ENCODE assay signal across 1 cellular context in the genomic region with DNA sequence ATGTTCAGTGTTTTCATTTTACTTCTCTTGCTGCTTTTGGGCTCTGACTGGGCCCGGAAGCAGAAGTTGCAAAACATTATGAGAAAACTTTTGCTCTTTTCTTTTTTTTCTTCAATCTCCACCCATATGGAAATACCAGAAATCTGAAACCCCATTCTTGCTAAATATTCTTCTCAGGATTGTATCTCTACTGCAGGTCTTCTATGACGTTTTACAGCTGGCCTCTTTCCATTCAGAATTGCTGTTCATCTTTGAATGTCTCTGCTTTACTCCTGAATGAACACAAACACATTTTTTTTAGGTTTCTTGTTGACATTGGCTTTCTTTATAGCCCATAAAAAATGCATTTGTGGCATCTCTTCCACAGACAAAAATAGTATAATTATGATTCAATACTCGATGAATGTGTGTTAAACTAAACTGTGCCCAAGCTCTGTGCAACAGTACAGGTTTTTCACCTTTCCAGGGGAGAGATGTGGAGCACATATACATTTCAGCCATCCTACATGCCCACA.
TF ChIP-seq lines count a peak whose summit lies in the region.

No MANE protein-coding gene starts in this region.

TF ChIP-seq in GM23338, 12 proteins besides CTCF, POLR2A, EP300 and RAD21 (continued from another document):
- TF ChIP-seq ZNF462 (CRISPR knock-in tag; IDR thresholded peaks at IDR 0.05) (no peak), STAT1 (IDR thresholded peaks at IDR 0.05; ENCODE audit: unreplicated experiment) (no peak), NANOG (IDR thresholded peaks at IDR 0.05; ENCODE audit: borderline replicate concordance) (no peak)
TF ChIP-seq in GM23338: peak in this region for 0.
